Comparison of ENCODE assay signal across 17 cellular contexts in genomic region chr13:53089951-53090350, GRCh38.
A peak's percentile ranks its signal among the peaks of the same experiment; 100 is the strongest.
DNase-seq lines count a peak whose midpoint lies in the region; ATAC-seq and TF ChIP-seq lines count a peak whose summit lies in the region.
"Had no signal": no experiment of that assay in that cellular context is flagged by ENCODE, and none has a peak within 500 bp of the region (broad histone marks: within the 10 kb centered on the region; RNA-seq: fewer than 3 reads in every experiment).

No MANE protein-coding gene starts in this region.

- H3K27ac ChIP-seq in SK-N-SH (ENCODE audit: low read depth in 2 of 2, low read length in 1 of 2) (no peak overlapping the region), cardiac muscle cell (peak overlapping the region; percentile 94), thyroid gland (peak overlapping the region; percentile 2 to 48 (median 14))
- H3K27ac ChIP-seq: 22Rv1; A549; BLaER1 treated with 17β-estradiol and CSF1 and Interleukin-3, amounts not matched to agents 10 nM and 100 nM; C4-2B had no signal

- H3K27me3 ChIP-seq in SK-N-SH (ENCODE audit: insufficient read depth) (no peaks in the 10 kb centered on the region), cardiac muscle cell (no peaks in the 10 kb centered on the region), thyroid gland (no peaks in the 10 kb centered on the region)
- H3K27me3 ChIP-seq: BLaER1 treated with 17β-estradiol and CSF1 and Interleukin-3, amounts not matched to agents 10 nM and 100 nM had no signal

- DNase-seq in SK-N-SH, result no peak
- DNase-seq in cardiac muscle cell (ENCODE audit: low read depth in 1 of 2, low spot score in 1 of 2), result no peak
- DNase-seq in left ventricle myocardium superior, result no peak
- no peak for DNase-seq in thyroid gland
- no peak for DNase-seq in NCI-H446 treated with DMSO at 0.1 percent for 48 hours (lab: John Stamatoyannopoulos, UW)
- DNase-seq: AML-193; Caco-2; Calu3; CD4-positive, alpha-beta T cell; CD8-positive, alpha-beta T cell; DMS79 treated with DMSO at 0.1 percent for 48 hours; GF-D8 had no signal

- ATAC-seq in SK-N-SH treated with all-trans-retinoic acid at 6 μM for 48 hours, result no peak
- ATAC-seq in left ventricle myocardium superior, result no peak
- ATAC-seq: A549; CD8-positive, alpha-beta T cell had no signal

- no peak overlapping the region for H3K4me3 ChIP-seq in SK-N-SH (ENCODE audit: low read depth in 2 of 2, low read length in 1 of 2)
- no peak overlapping the region for H3K4me3 ChIP-seq in cardiac muscle cell
- H3K4me3 ChIP-seq in thyroid gland (replicated peaks in 1 of 3), result no peak overlapping the region
- H3K4me3 ChIP-seq: A549; BLaER1 treated with 17β-estradiol and CSF1 and Interleukin-3, amounts not matched to agents 10 nM and 100 nM had no signal

- 50% methylated on average over 1 of the region's 1 CpG for WGBS in SK-N-SH (ENCODE audit: low lambda C conversion rate)
- WGBS in thyroid gland, 2 donors, result 75 to 88% methylated on average over 1 of the region's 1 CpG

- POLR2A ChIA-PET in SK-N-SH (lab: Yijun Ruan, JAX), result no interaction called here

- no peaks in the 10 kb centered on the region for H4K20me1 ChIP-seq in SK-N-SH (ENCODE audit: insufficient read depth)
- H4K20me1 ChIP-seq: BLaER1 treated with 17β-estradiol and CSF1 and Interleukin-3, amounts not matched to agents 10 nM and 100 nM had no signal

- no peaks in the 10 kb centered on the region for H3K9me2 ChIP-seq in SK-N-SH

- TF ChIP-seq CTCF in SK-N-SH (IDR thresholded peaks at IDR 0.05) (no peak), cardiac muscle cell (IDR thresholded peaks at IDR 0.05; ENCODE audit: low read depth, low read length) (no peak), thyroid gland (IDR thresholded peaks at IDR 0.05) (no peak)

- no peaks in the 10 kb centered on the region for H3K79me2 ChIP-seq in SK-N-SH (ENCODE audit: insufficient read depth)

- H3K4me1 ChIP-seq in SK-N-SH (ENCODE audit: control insufficient read depth in 1 of 2, insufficient read depth in 2 of 2, low read depth in 1 of 2, low read length in 1 of 2) (peaks cover 0 to 2% of the 10 kb centered on the region in 2 experiments; a peak in 1 of 4 replicates), cardiac muscle cell (ENCODE audit: low read depth) (peaks cover 21% of the 10 kb centered on the region), thyroid gland (peaks cover 6 to 8% of the 10 kb centered on the region in 2 donors)
- H3K4me1 ChIP-seq: A549; BLaER1 treated with 17β-estradiol and CSF1 and Interleukin-3, amounts not matched to agents 10 nM and 100 nM; Caco-2 had no signal

- no peak for TF ChIP-seq EP300 in SK-N-SH (IDR thresholded peaks at IDR 0.05; ENCODE audit: borderline replicate concordance in 1 of 2, low read depth in 1 of 2, low read length in 1 of 2)

- H3K4me2 ChIP-seq in SK-N-SH, result no peak overlapping the region
- H3K4me2 ChIP-seq: A549; BLaER1 treated with 17β-estradiol and CSF1 and Interleukin-3, amounts not matched to agents 10 nM and 100 nM had no signal

- H2AFZ ChIP-seq in SK-N-SH (ENCODE audit: low read depth), result no peak overlapping the region

- CTCF ChIA-PET in SK-N-SH (lab: Yijun Ruan, JAX), result interaction anchor here (1.0 to 3.2 kb wide), 4 partner anchors 15 to 122 kb away, joined by 3 to 10 read pairs (median 7); no protein-coding TSS in a partner anchor

- intact Hi-C loops in left ventricle myocardium superior (cut with micrococcal nuclease) (no loop called here), thyroid gland (cut with DNase I) (no loop called here)

- no peaks in the 10 kb centered on the region for H3F3A ChIP-seq in SK-N-SH (replicated peaks; ENCODE audit: insufficient read depth)

- H3K9me3 ChIP-seq in SK-N-SH (no peaks in the 10 kb centered on the region), cardiac muscle cell (ENCODE audit: low read depth) (no peaks in the 10 kb centered on the region), thyroid gland (no peaks in the 10 kb centered on the region)
- H3K9me3 ChIP-seq: A549; BLaER1 treated with 17β-estradiol and CSF1 and Interleukin-3, amounts not matched to agents 10 nM and 100 nM; Caco-2 had no signal

- no peak for TF ChIP-seq RAD21 in SK-N-SH (IDR thresholded peaks at IDR 0.05; ENCODE audit: low read length)

- no peaks in the 10 kb centered on the region for H3K36me3 ChIP-seq in SK-N-SH (replicated peaks in 1 of 2; ENCODE audit: control insufficient read depth in 1 of 2, insufficient read depth in 2 of 2, low read length in 1 of 2)
- no peaks in the 10 kb centered on the region for H3K36me3 ChIP-seq in cardiac muscle cell
- H3K36me3 ChIP-seq in thyroid gland, result no peaks in the 10 kb centered on the region
- H3K36me3 ChIP-seq: BLaER1 treated with 17β-estradiol and CSF1 and Interleukin-3, amounts not matched to agents 10 nM and 100 nM had no signal

- no peak for TF ChIP-seq POLR2A in thyroid gland (IDR thresholded peaks at IDR 0.05)

- H3K9ac ChIP-seq in SK-N-SH, result no peak overlapping the region
- H3K9ac ChIP-seq: BLaER1 treated with 17β-estradiol and CSF1 and Interleukin-3, amounts not matched to agents 10 nM and 100 nM had no signal

TF ChIP-seq in SK-N-SH, 30 proteins besides CTCF, POLR2A, EP300 and RAD21:
- TF ChIP-seq YY1 (IDR thresholded peaks at IDR 0.05; ENCODE audit: low read depth) (no peak), REST (IDR thresholded peaks at IDR 0.05; ENCODE audit: low read depth, low read length) (no peak), GATA2 (CRISPR knock-in tag; IDR thresholded peaks at IDR 0.05) (peak; percentile 20; the same call in 1 of the 2 replicates), RCOR1 (IDR thresholded peaks at IDR 0.05; ENCODE audit: low read length) (peak; percentile 37; the same call in 1 of the 2 replicates), RXRA (IDR thresholded peaks at IDR 0.05; ENCODE audit: borderline replicate concordance, low read depth) (no peak)

TF ChIP-seq in SK-N-SH treated with all-trans-retinoic acid at 6 μM for 48 hours, 23 proteins besides CTCF, POLR2A, EP300 and RAD21:
- no peak for TF ChIP-seq SNAI2 (CRISPR knock-in tag; IDR thresholded peaks at IDR 0.05)
- TF ChIP-seq ZNF8 (CRISPR knock-in tag; IDR thresholded peaks at IDR 0.05), result no peak
- TF ChIP-seq ARNTL (CRISPR knock-in tag; IDR thresholded peaks at IDR 0.05; ENCODE audit: borderline replicate concordance, low read depth), result no peak
- no peak for TF ChIP-seq ZNF565 (CRISPR knock-in tag; conservative IDR thresholded peaks at IDR 0.05; ENCODE audit: low read depth)
- no peak for TF ChIP-seq PATZ1 (CRISPR knock-in tag; IDR thresholded peaks at IDR 0.05; ENCODE audit: borderline replicate concordance)
- TF ChIP-seq POU6F1 (CRISPR knock-in tag; IDR thresholded peaks at IDR 0.05; ENCODE audit: borderline replicate concordance, low read depth), result no peak
- TF ChIP-seq RARB (CRISPR knock-in tag; IDR thresholded peaks at IDR 0.05), result no peak
- TF ChIP-seq OSR1 (CRISPR knock-in tag; IDR thresholded peaks at IDR 0.05), result no peak
- TF ChIP-seq ESRRG (CRISPR knock-in tag; IDR thresholded peaks at IDR 0.05), result no peak
- TF ChIP-seq CSDC2 (CRISPR knock-in tag; IDR thresholded peaks at IDR 0.05), result no peak
- no peak for TF ChIP-seq ZC3H10 (CRISPR knock-in tag; IDR thresholded peaks at IDR 0.05)
- TF ChIP-seq ZFP3 (CRISPR knock-in tag; IDR thresholded peaks at IDR 0.05), result no peak
- no peak for TF ChIP-seq TOX (CRISPR knock-in tag; IDR thresholded peaks at IDR 0.05; ENCODE audit: borderline replicate concordance)
- no peak for TF ChIP-seq ZNF70 (CRISPR knock-in tag; IDR thresholded peaks at IDR 0.05)
- TF ChIP-seq CSRNP3 (CRISPR knock-in tag; IDR thresholded peaks at IDR 0.05), result no peak

Comparison
In these comparisons a context has a peak if more than half of its experiments do, and no peak if none do; other contexts are left out.
1. H3K27ac ChIP-seq: peak in cardiac muscle cell (single experiment) and thyroid gland (3 of 3); none in SK-N-SH (0 of 2).